1 cellular context compared by ENCODE assay signal in the genomic region with DNA sequence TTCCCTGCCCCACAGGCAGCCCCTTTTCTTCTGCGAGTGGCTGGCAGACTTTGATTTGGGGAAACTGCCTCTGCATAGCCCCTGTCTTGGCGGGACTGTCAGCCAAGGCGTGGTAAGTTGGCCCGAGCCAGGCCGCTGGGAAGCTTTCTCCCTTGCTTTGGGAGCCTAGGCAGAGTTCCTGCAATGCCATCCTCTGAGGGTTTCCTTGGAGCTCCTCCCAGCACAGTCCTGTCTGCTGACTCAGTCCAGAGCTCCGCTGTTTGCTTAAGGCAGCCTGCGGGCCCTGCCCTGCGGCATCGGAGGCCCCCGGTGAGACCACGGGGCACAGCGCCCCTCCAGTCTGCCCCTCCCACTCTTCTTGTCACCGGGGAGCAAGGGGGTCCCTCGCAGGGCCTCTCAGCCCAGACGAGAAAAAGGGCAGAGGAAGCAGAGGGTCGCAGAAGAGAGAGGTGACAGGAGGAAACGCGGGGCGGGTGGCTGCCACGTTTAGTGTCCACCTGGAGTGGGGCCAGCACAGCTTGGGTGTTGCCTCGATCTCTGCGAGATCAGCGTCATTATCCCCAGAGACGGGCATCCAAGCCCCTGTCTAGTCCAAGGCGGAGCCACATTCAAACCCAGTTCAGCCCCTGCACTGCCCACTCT.
TF ChIP-seq lines count a peak whose summit lies in the region.

No MANE protein-coding gene starts in this region.

TF ChIP-seq in GM23338, 12 proteins besides CTCF, POLR2A, EP300 and RAD21 (continued from another document):
- TF ChIP-seq, protein P1, sequence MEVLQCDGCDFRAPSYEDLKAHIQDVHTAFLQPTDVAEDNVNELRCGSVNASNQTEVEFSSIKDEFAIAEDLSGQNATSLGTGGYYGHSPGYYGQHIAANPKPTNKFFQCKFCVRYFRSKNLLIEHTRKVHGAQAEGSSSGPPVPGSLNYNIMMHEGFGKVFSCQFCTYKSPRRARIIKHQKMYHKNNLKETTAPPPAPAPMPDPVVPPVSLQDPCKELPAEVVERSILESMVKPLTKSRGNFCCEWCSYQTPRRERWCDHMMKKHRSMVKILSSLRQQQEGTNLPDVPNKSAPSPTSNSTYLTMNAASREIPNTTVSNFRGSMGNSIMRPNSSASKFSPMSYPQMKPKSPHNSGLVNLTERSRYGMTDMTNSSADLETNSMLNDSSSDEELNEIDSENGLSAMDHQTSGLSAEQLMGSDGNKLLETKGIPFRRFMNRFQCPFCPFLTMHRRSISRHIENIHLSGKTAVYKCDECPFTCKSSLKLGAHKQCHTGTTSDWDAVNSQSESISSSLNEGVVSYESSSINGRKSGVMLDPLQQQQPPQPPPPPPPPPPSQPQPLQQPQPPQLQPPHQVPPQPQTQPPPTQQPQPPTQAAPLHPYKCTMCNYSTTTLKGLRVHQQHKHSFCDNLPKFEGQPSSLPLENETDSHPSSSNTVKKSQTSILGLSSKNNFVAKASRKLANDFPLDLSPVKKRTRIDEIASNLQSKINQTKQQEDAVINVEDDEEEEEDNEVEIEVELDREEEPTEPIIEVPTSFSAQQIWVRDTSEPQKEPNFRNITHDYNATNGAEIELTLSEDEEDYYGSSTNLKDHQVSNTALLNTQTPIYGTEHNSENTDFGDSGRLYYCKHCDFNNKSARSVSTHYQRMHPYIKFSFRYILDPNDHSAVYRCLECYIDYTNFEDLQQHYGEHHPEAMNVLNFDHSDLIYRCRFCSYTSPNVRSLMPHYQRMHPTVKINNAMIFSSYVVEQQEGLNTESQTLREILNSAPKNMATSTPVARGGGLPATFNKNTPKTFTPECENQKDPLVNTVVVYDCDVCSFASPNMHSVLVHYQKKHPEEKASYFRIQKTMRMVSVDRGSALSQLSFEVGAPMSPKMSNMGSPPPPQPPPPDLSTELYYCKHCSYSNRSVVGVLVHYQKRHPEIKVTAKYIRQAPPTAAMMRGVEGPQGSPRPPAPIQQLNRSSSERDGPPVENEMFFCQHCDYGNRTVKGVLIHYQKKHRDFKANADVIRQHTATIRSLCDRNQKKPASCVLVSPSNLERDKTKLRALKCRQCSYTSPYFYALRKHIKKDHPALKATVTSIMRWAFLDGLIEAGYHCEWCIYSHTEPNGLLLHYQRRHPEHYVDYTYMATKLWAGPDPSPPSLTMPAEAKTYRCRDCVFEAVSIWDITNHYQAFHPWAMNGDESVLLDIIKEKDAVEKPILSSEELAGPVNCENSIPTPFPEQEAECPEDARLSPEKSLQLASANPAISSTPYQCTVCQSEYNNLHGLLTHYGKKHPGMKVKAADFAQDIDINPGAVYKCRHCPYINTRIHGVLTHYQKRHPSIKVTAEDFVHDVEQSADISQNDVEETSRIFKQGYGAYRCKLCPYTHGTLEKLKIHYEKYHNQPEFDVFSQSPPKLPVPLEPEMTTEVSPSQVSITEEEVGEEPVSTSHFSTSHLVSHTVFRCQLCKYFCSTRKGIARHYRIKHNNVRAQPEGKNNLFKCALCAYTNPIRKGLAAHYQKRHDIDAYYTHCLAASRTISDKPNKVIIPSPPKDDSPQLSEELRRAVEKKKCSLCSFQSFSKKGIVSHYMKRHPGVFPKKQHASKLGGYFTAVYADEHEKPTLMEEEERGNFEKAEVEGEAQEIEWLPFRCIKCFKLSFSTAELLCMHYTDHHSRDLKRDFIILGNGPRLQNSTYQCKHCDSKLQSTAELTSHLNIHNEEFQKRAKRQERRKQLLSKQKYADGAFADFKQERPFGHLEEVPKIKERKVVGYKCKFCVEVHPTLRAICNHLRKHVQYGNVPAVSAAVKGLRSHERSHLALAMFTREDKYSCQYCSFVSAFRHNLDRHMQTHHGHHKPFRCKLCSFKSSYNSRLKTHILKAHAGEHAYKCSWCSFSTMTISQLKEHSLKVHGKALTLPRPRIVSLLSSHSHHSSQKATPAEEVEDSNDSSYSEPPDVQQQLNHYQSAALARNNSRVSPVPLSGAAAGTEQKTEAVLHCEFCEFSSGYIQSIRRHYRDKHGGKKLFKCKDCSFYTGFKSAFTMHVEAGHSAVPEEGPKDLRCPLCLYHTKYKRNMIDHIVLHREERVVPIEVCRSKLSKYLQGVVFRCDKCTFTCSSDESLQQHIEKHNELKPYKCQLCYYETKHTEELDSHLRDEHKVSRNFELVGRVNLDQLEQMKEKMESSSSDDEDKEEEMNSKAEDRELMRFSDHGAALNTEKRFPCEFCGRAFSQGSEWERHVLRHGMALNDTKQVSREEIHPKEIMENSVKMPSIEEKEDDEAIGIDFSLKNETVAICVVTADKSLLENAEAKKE (CRISPR knock-in tag; IDR thresholded peaks at IDR 0.05) = no peak
- no peak for TF ChIP-seq EZH2 (IDR thresholded peaks at IDR 0.05; ENCODE audit: low read depth, unreplicated experiment)
